In the genomic region with DNA sequence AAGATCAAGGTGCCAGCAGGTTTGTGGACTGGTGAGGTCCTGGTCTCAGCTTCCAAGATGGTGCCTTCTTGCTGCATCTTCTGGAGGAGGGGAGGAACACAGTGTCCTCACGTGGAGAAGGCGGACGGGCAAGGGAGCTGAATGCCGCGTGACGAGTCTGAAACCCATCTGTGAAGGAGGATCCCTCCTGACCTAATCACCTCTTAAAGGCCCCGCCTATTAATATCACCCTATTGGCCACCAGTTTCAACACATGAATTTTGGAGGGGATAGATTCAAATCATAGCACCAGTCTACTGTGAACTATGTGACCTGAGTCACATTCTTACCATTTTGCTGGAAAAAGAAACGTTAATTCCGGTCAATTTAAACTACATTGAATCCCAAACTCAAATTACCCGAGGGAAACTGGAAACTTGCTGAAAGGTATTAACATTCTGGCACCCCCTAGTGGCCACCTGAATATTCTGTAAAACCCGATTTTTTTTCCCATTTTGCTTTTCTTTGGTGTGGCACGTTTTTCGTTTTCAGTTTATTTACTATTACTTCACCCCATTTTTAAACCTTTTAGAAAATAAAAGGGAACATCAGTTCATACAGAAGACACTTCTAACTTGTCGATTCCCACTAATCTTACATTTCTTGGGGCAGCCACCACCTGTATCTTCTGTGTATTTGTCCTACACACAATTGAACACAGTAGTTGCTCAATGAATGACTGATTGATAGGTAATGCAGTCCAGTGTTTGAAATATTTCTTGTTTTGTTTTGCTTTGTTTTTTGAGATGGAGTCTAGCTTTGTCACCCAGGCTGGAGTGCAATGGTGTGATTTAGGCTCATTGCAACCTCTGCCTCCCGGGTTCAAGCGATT, we compare ENCODE assay signal across 8 cellular contexts. TPM values are rescaled to one million over a fixed set of nuclear protein-coding genes. Genes with fewer than 3 reads are reported as not detected.
DNase-seq lines count a peak whose midpoint lies in the region; ATAC-seq and TF ChIP-seq lines count a peak whose summit lies in the region.

No MANE protein-coding gene starts in this region.

- H3K79me2 ChIP-seq in PC-3 (ENCODE audit: low read length) = no peaks in the 10 kb centered on the region

- H4K20me1 ChIP-seq in PC-3 (ENCODE audit: low read length) = no peaks in the 10 kb centered on the region

- CTCF ChIA-PET in PC-3 (lab: Charles Lee) = no interaction called here

- peak overlapping the region; percentile 46 for H3K4me2 ChIP-seq in PC-3 (ENCODE audit: low read length)

- peak overlapping the region; percentile 58 for H2AFZ ChIP-seq in PC-3 (ENCODE audit: low read length)

- DNase-seq in AG08396 (ENCODE audit: low spot score) = peak; percentile 35
- peak; percentile 58 for DNase-seq in PC-3
- DNase-seq in amniotic stem cell (lab: John Stamatoyannopoulos, UW) = peak; percentile 60
- peak; percentile 52 for DNase-seq in iPS-NIHi7 (ENCODE audit: extremely low spot score)
- peak; percentile 26 for DNase-seq in stimulated activated CD4-positive, alpha-beta T cell treated with anti-CD3 and anti-CD28 coated beads, Interleukin-4, amount 100 ng/mL, for 1 hour
- DNase-seq in middle frontal gyrus (ENCODE audit: extremely low spot score, low spot score) = no peak

- H3K4me3 ChIP-seq in PC-3 (ENCODE audit: low read length) = no peak overlapping the region; the same call in 1 of the 2 replicates

- no peaks in the 10 kb centered on the region for H3K27me3 ChIP-seq in PC-3 (ENCODE audit: low read length)

- intact Hi-C loops in PC-3 (cut with micrococcal nuclease) = loop anchor here (5.0 kb wide), 1 partner anchor 69 kb away; no protein-coding TSS in a partner anchor

- ATAC-seq in HG03520 (IDR thresholded peaks at IDR 0.05; ENCODE audit: unreplicated experiment) = peak; percentile 72
- ATAC-seq in PC-3 = no peak

- H3K9me2 ChIP-seq in PC-3 (replicated peaks; ENCODE audit: low read length) = no peaks in the 10 kb centered on the region

- H3K9ac ChIP-seq in PC-3 (ENCODE audit: low read length) = no peak overlapping the region

- no TSS peak for BruUV-seq in PC-3 (replicated peaks; lab: Mats Ljungman, UMichigan)

- no peaks in the 10 kb centered on the region for H3K4me1 ChIP-seq in PC-3 (ENCODE audit: insufficient read depth, low read length)

- H3K27ac ChIP-seq in PC-3 (ENCODE audit: low read length) = no peak overlapping the region

- no peaks in the 10 kb centered on the region for H3K9me3 ChIP-seq in PC-3 (ENCODE audit: low read length)

- H3K36me3 ChIP-seq in PC-3 (ENCODE audit: low read depth, low read length) = no peaks in the 10 kb centered on the region

- POLR2A ChIA-PET in PC-3 (lab: Charles Lee; ENCODE audit: unreplicated experiment) = no interaction called here

- peak; percentile 67 for TF ChIP-seq CTCF in GM12872 (IDR thresholded peaks at IDR 0.05; ENCODE audit: insufficient read depth, low read depth, low read length)
- TF ChIP-seq CTCF in PC-3 (conservative IDR thresholded peaks at IDR 0.05; ENCODE audit: low read depth, low read length) = peak; percentile 76

- no peaks in the 10 kb centered on the region for H3F3A ChIP-seq in PC-3 (ENCODE audit: low read length, unreplicated experiment)

RNA-seq across cellular contexts. Expression of a gene that starts 17.9 kb away (rescaled TPM):
- total RNA-seq in PC-3 (2014; rRNA removed) = not detected in 2 replicates

RNA-seq across cellular contexts. Expression of a gene that starts 24.0 kb away (rescaled TPM):
- 13.9 and 20.8 TPM in 2 replicates for total RNA-seq in PC-3 (2014; rRNA removed)
